12 cellular contexts compared by ENCODE assay signal in the genomic region with DNA sequence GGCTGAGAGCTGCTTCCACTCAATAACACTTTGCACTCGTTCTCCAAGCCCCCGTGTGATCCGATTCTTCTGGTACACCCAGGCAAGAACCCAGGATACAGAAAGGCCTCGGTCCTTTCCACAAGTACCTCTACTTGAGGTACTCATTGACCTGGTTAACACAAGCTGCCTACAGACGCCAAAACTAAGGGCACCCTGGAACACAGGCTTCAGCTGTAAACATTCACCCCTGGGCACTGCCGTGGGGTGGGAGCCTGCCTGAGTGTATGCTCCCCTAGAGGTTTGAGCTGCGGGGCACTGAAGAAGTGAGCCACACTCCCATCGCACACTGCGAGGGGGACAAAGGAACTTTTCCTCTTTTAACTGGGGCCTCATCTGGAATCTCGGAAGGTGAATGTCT. TPM values are rescaled to one million over a fixed set of nuclear protein-coding genes. Genes with fewer than 3 reads are reported as not detected.
DNase-seq lines count a peak whose midpoint lies in the region; ATAC-seq, FAIRE-seq and TF ChIP-seq lines count a peak whose summit lies in the region.
"Had no signal": no experiment of that assay in that cellular context is flagged by ENCODE, and none has a peak within 500 bp of the region (broad histone marks: within the 10 kb centered on the region; RNA-seq: fewer than 3 reads in every experiment).

No MANE protein-coding gene starts in this region.

- H3K36me3 Mint-ChIP-seq in activated CD4-positive, alpha-beta T cell treated with anti-CD3 and anti-CD28 coated beads, Interleukin-2, amount 10 ng/mL, durations not matched to agents 7 days and 5 days (ENCODE audit: low read depth), result no peaks in the 10 kb centered on the region
- H3K36me3 Mint-ChIP-seq in astrocyte (ENCODE audit: low read depth, unreplicated experiment), result peaks cover 3% of the 10 kb centered on the region

- intact Hi-C loops in right lobe of liver (cut with DNase I), result no loop called here
- intact Hi-C loops in uterus (cut with DNase I; ENCODE audit: low total_unique reads), result no loop called here

- H3K4me2 ChIP-seq in astrocyte (ENCODE audit: low read length), result no peak overlapping the region

- TF ChIP-seq POLR2A in right lobe of liver (IDR thresholded peaks at IDR 0.05) (no peak), uterus (IDR thresholded peaks at IDR 0.05) (no peak)

- no peak for DNase-seq in activated CD4-positive, alpha-beta T cell treated with anti-CD3 and anti-CD28 coated beads, Interleukin-2, amount 10 ng/mL, durations not matched to agents 7 days and 5 days
- DNase-seq in activated CD4-positive, alpha-beta T cell treated with anti-CD3 and anti-CD28 coated beads for 1 hour, result no peak
- DNase-seq in astrocyte (ENCODE audit: low read depth), result no peak
- DNase-seq in right lobe of liver, result peak in 1 of 3 donors; percentile 35
- DNase-seq in NCI-H1092 (lab: John Stamatoyannopoulos, UW), result no peak
- DNase-seq in uterus, result no peak
- DNase-seq: ACHN, amniotic stem cell, SJCRH30 had no signal

- H3K27me3 Mint-ChIP-seq in activated CD4-positive, alpha-beta T cell treated with anti-CD3 and anti-CD28 coated beads, Interleukin-2, amount 10 ng/mL, durations not matched to agents 7 days and 5 days, result peaks cover 3% of the 10 kb centered on the region
- H3K27me3 Mint-ChIP-seq in astrocyte (ENCODE audit: low read depth, unreplicated experiment), result peaks cover 27% of the 10 kb centered on the region

- H3K4me3 ChIP-seq in astrocyte (ENCODE audit: insufficient read depth, low read depth, low read length) (no peak overlapping the region), right lobe of liver (peak overlapping the region; percentile 36 to 51 (median 48)), subcutaneous abdominal adipose tissue (ENCODE audit: low read depth in 1 of 5, low read length in 5 of 5) (peak overlapping the region in 4 of 5 donors; percentile 31 to 67 (median 42)), uterus (peak overlapping the region in 1 of 2 donors; percentile 21)
- H3K4me3 ChIP-seq: SJCRH30 had no signal

- H3K9ac ChIP-seq in astrocyte (ENCODE audit: low read length) (no peak overlapping the region), subcutaneous abdominal adipose tissue (ENCODE audit: low read length in 5 of 5) (peak overlapping the region in 1 of 5 donors; percentile 35)

- CTCF ChIA-PET in activated CD4-positive, alpha-beta T cell treated with anti-CD3 and anti-CD28 coated beads, Interleukin-2, amount 10 ng/mL, durations not matched to agents 7 days and 5 days (lab: Charles Lee), result no interaction called here

- no peak for FAIRE-seq in astrocyte (lab: Jason Lieb, UNC)
- FAIRE-seq: GM18507 had no signal

- H3K27ac Mint-ChIP-seq in activated CD4-positive, alpha-beta T cell treated with anti-CD3 and anti-CD28 coated beads, Interleukin-2, amount 10 ng/mL, durations not matched to agents 7 days and 5 days, result no peak overlapping the region
- no peak overlapping the region for H3K27ac Mint-ChIP-seq in astrocyte (ENCODE audit: unreplicated experiment)

- ATAC-seq in right lobe of liver (no peak), GM21390 (IDR thresholded peaks at IDR 0.05; ENCODE audit: unreplicated experiment) (no peak)

- H3K36me3 ChIP-seq in astrocyte (ENCODE audit: insufficient read depth, low read length) (no peaks in the 10 kb centered on the region), right lobe of liver (no peaks in the 10 kb centered on the region), subcutaneous abdominal adipose tissue (ENCODE audit: control insufficient read depth in 5 of 5, insufficient read depth in 5 of 5, low read length in 5 of 5) (no peaks in the 10 kb centered on the region), uterus (no peaks in the 10 kb centered on the region)
- H3K36me3 ChIP-seq: SJCRH30 had no signal

- H3K9me3 Mint-ChIP-seq in activated CD4-positive, alpha-beta T cell treated with anti-CD3 and anti-CD28 coated beads, Interleukin-2, amount 10 ng/mL, durations not matched to agents 7 days and 5 days, result peaks cover 2% of the 10 kb centered on the region
- peaks cover 9% of the 10 kb centered on the region for H3K9me3 Mint-ChIP-seq in astrocyte (ENCODE audit: unreplicated experiment)

- no peak overlapping the region for H3K27ac ChIP-seq in astrocyte (ENCODE audit: low read depth, low read length)
- peak overlapping the region in 1 of 3 donors; percentile 32 for H3K27ac ChIP-seq in right lobe of liver
- no peak overlapping the region for H3K27ac ChIP-seq in subcutaneous abdominal adipose tissue (ENCODE audit: low read depth, low read length)
- H3K27ac ChIP-seq in uterus, result no peak overlapping the region
- H3K27ac ChIP-seq: SJCRH30 had no signal

- H3K4me1 ChIP-seq in astrocyte (ENCODE audit: insufficient read depth, low read length), result no peaks in the 10 kb centered on the region
- H3K4me1 ChIP-seq in right lobe of liver, result peaks cover 0 to 8% (median 3%) of the 10 kb centered on the region in 4 donors
- peaks cover 0 to 15% (median 6%) of the 10 kb centered on the region in 5 donors for H3K4me1 ChIP-seq in subcutaneous abdominal adipose tissue (ENCODE audit: control insufficient read depth in 5 of 5, insufficient read depth in 5 of 5, low read length in 5 of 5)
- H3K4me1 ChIP-seq in uterus, result no peaks in the 10 kb centered on the region
- H3K4me1 ChIP-seq: SJCRH30 had no signal

- H4K20me1 ChIP-seq in astrocyte (ENCODE audit: insufficient read depth, low read length), result no peaks in the 10 kb centered on the region

- WGBS in right lobe of liver (ENCODE audit: insufficient coverage, low coverage, low lambda C conversion rate, missing lambda C conversion rate), result 67% methylated on average over 4 of the region's 10 CpGs

- peaks cover 6% of the 10 kb centered on the region for H3K4me1 Mint-ChIP-seq in activated CD4-positive, alpha-beta T cell treated with anti-CD3 and anti-CD28 coated beads, Interleukin-2, amount 10 ng/mL, durations not matched to agents 7 days and 5 days
- no peaks in the 10 kb centered on the region for H3K4me1 Mint-ChIP-seq in astrocyte (ENCODE audit: low read depth, unreplicated experiment)

- TF ChIP-seq CTCF in astrocyte (IDR thresholded peaks at IDR 0.05; ENCODE audit: insufficient read depth, low read depth, low read length) (no peak), right lobe of liver (IDR thresholded peaks at IDR 0.05) (no peak), uterus (IDR thresholded peaks at IDR 0.05) (no peak)

- H3K79me2 ChIP-seq in astrocyte (ENCODE audit: insufficient read depth, low read length), result no peaks in the 10 kb centered on the region

- no peak overlapping the region for H2AFZ ChIP-seq in astrocyte (ENCODE audit: low read depth, low read length)

- no peaks in the 10 kb centered on the region for H3K27me3 ChIP-seq in astrocyte (ENCODE audit: insufficient read depth, low read length)
- no peaks in the 10 kb centered on the region for H3K27me3 ChIP-seq in right lobe of liver
- peaks cover 0 to 3% (median 0%) of the 10 kb centered on the region in 5 donors for H3K27me3 ChIP-seq in subcutaneous abdominal adipose tissue (ENCODE audit: control insufficient read depth in 5 of 5, insufficient read depth in 4 of 5, low read length in 5 of 5)
- H3K27me3 ChIP-seq in uterus, result no peaks in the 10 kb centered on the region
- H3K27me3 ChIP-seq: SJCRH30 had no signal

- H3K9me3 ChIP-seq in astrocyte (ENCODE audit: insufficient read depth, low read depth, low read length) (no peaks in the 10 kb centered on the region), right lobe of liver (no peaks in the 10 kb centered on the region), subcutaneous abdominal adipose tissue (ENCODE audit: control insufficient read depth in 5 of 5, low read length in 5 of 5) (peaks cover 0 to 3% (median 0%) of the 10 kb centered on the region in 5 donors), uterus (no peaks in the 10 kb centered on the region)
- H3K9me3 ChIP-seq: SJCRH30 had no signal

- peak overlapping the region; percentile 27 for H3K4me3 Mint-ChIP-seq in activated CD4-positive, alpha-beta T cell treated with anti-CD3 and anti-CD28 coated beads, Interleukin-2, amount 10 ng/mL, durations not matched to agents 7 days and 5 days
- peak overlapping the region; percentile 64 for H3K4me3 Mint-ChIP-seq in astrocyte (ENCODE audit: unreplicated experiment)

- POLR2A ChIA-PET in activated CD4-positive, alpha-beta T cell treated with anti-CD3 and anti-CD28 coated beads, Interleukin-2, amount 10 ng/mL, durations not matched to agents 7 days and 5 days (lab: Charles Lee), result no interaction called here

RNA-seq across cellular contexts. Expression of a gene that starts 30.5 kb away (rescaled TPM):
- 1 to 10 TPM; 5.0 to 5.1 TPM for total RNA-seq in activated CD4-positive, alpha-beta T cell treated with anti-CD3 and anti-CD28 coated beads, Interleukin-2, amount 10 ng/mL, durations not matched to agents 7 days and 5 days
- total RNA-seq in astrocyte, result 5.2 and 5.6 TPM in 2 replicates
- total RNA-seq in right lobe of liver, result 10 to 100 TPM in 5 of 6 experiments, 1 to 10 TPM in 1; 7.5 to 19.3 (median 13.9) TPM
- 1 to 10 TPM in 2 of 4 donors, under 1 TPM in 1, not detected in 1; under 0.01 to 2.3 (median 2.3) TPM for total RNA-seq in uterus
- total RNA-seq: SJCRH30 had no signal

RNA-seq across cellular contexts. Expression of a gene that starts 54.2 kb away (rescaled TPM):
- total RNA-seq in activated CD4-positive, alpha-beta T cell treated with anti-CD3 and anti-CD28 coated beads, Interleukin-2, amount 10 ng/mL, durations not matched to agents 7 days and 5 days, result not detected
- total RNA-seq in astrocyte (not detected in 2 replicates), right lobe of liver (not detected), uterus (not detected)
- total RNA-seq: SJCRH30 had no signal
